Comparison of ENCODE assay signal across 1 cellular context in genomic region chr3:149385617-149386298, GRCh38.
TF ChIP-seq lines count a peak whose summit lies in the region.

No MANE protein-coding gene starts in this region.

TF ChIP-seq in HepG2, 621 proteins besides CTCF, POLR2A, EP300 and RAD21 (continued from another document):
- TF ChIP-seq, protein P1, sequence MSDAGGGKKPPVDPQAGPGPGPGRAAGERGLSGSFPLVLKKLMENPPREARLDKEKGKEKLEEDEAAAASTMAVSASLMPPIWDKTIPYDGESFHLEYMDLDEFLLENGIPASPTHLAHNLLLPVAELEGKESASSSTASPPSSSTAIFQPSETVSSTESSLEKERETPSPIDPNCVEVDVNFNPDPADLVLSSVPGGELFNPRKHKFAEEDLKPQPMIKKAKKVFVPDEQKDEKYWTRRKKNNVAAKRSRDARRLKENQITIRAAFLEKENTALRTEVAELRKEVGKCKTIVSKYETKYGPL (CRISPR knock-in tag; IDR thresholded peaks at IDR 0.05), result no peak
- TF ChIP-seq MAFG (CRISPR knock-in tag; IDR thresholded peaks at IDR 0.05), result no peak
- TF ChIP-seq SRSF9 (IDR thresholded peaks at IDR 0.05; ENCODE audit: borderline replicate concordance, insufficient read depth, low read depth, low read length, poor library complexity, severe bottlenecking), result no peak
- TF ChIP-seq, protein P2, sequence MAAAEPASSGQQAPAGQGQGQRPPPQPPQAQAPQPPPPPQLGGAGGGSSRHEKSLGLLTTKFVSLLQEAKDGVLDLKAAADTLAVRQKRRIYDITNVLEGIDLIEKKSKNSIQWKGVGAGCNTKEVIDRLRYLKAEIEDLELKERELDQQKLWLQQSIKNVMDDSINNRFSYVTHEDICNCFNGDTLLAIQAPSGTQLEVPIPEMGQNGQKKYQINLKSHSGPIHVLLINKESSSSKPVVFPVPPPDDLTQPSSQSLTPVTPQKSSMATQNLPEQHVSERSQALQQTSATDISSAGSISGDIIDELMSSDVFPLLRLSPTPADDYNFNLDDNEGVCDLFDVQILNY (CRISPR knock-in tag; conservative IDR thresholded peaks at IDR 0.05), result no peak
- no peak for TF ChIP-seq ZNF772 (CRISPR knock-in tag; IDR thresholded peaks at IDR 0.05)
- TF ChIP-seq STAG1 (CRISPR knock-in tag; IDR thresholded peaks at IDR 0.05), result no peak
- TF ChIP-seq KDM5A (IDR thresholded peaks at IDR 0.05; ENCODE audit: borderline replicate concordance, low read length), result no peak
- TF ChIP-seq SMAD1 (CRISPR knock-in tag; IDR thresholded peaks at IDR 0.05; ENCODE audit: borderline replicate concordance, low read depth), result no peak
- TF ChIP-seq ZNF24 (IDR thresholded peaks at IDR 0.05), result no peak; the same call in 1 of the 2 replicates
- TF ChIP-seq, protein P3, sequence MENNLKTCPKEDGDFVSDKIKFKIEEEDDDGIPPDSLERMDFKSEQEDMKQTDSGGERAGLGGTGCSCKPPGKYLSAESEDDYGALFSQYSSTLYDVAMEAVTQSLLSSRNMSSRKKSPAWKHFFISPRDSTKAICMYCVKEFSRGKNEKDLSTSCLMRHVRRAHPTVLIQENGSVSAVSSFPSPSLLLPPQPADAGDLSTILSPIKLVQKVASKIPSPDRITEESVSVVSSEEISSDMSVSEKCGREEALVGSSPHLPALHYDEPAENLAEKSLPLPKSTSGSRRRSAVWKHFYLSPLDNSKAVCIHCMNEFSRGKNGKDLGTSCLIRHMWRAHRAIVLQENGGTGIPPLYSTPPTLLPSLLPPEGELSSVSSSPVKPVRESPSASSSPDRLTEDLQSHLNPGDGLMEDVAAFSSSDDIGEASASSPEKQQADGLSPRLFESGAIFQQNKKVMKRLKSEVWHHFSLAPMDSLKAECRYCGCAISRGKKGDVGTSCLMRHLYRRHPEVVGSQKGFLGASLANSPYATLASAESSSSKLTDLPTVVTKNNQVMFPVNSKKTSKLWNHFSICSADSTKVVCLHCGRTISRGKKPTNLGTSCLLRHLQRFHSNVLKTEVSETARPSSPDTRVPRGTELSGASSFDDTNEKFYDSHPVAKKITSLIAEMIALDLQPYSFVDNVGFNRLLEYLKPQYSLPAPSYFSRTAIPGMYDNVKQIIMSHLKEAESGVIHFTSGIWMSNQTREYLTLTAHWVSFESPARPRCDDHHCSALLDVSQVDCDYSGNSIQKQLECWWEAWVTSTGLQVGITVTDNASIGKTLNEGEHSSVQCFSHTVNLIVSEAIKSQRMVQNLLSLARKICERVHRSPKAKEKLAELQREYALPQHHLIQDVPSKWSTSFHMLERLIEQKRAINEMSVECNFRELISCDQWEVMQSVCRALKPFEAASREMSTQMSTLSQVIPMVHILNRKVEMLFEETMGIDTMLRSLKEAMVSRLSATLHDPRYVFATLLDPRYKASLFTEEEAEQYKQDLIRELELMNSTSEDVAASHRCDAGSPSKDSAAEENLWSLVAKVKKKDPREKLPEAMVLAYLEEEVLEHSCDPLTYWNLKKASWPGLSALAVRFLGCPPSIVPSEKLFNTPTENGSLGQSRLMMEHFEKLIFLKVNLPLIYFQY (CRISPR knock-in tag; IDR thresholded peaks at IDR 0.05; ENCODE audit: borderline replicate concordance), result peak; percentile 91
- no peak; the same call in 1 of the 2 replicates for TF ChIP-seq ZNF598 (CRISPR knock-in tag; IDR thresholded peaks at IDR 0.05; ENCODE audit: borderline replicate concordance)
- no peak; the same call in 1 of the 2 replicates for TF ChIP-seq ZNF232 (CRISPR knock-in tag; IDR thresholded peaks at IDR 0.05; ENCODE audit: borderline replicate concordance)
- no peak for TF ChIP-seq RFX3 (CRISPR knock-in tag; IDR thresholded peaks at IDR 0.05)
- no peak for TF ChIP-seq ZNF468 (CRISPR knock-in tag; IDR thresholded peaks at IDR 0.05)
- no peak; the same call in none of the 2 replicates for TF ChIP-seq NR2F2 (IDR thresholded peaks at IDR 0.05; ENCODE audit: borderline replicate concordance, low read depth)
- TF ChIP-seq FOXO4 (CRISPR knock-in tag; conservative IDR thresholded peaks at IDR 0.05), result no peak
- no peak for TF ChIP-seq KDM1A (CRISPR knock-in tag; IDR thresholded peaks at IDR 0.05)
- TF ChIP-seq ZHX2 (IDR thresholded peaks at IDR 0.05; ENCODE audit: low read depth), result no peak
- no peak for TF ChIP-seq ZHX2 (CRISPR knock-in tag; IDR thresholded peaks at IDR 0.05; ENCODE audit: borderline replicate concordance)
- no peak for TF ChIP-seq AHR (CRISPR knock-in tag; IDR thresholded peaks at IDR 0.05)
- TF ChIP-seq NCOR1 (IDR thresholded peaks at IDR 0.05; ENCODE audit: borderline replicate concordance, low read length), result peak; percentile 72
- TF ChIP-seq BCL6 (CRISPR knock-in tag; IDR thresholded peaks at IDR 0.05), result peak; percentile 57
- TF ChIP-seq ZFP37 (CRISPR knock-in tag; IDR thresholded peaks at IDR 0.05; ENCODE audit: borderline replicate concordance), result no peak
- TF ChIP-seq ZNF256 (CRISPR knock-in tag; conservative IDR thresholded peaks at IDR 0.05), result no peak
- 0 out of 2 replicates have a peak, but pooled peaks have one; percentile 41 for TF ChIP-seq MXD4 (CRISPR knock-in tag; IDR thresholded peaks at IDR 0.05)
- no peak for TF ChIP-seq CBX5 (CRISPR knock-in tag; IDR thresholded peaks at IDR 0.05; ENCODE audit: borderline replicate concordance)
- no peak for TF ChIP-seq SOX6 (IDR thresholded peaks at IDR 0.05)
- TF ChIP-seq SOX6 (CRISPR knock-in tag; IDR thresholded peaks at IDR 0.05), result peak; percentile 60
TF ChIP-seq in HepG2: peak in this region for 136.
